2 cellular contexts compared by ENCODE assay signal in the genomic region with DNA sequence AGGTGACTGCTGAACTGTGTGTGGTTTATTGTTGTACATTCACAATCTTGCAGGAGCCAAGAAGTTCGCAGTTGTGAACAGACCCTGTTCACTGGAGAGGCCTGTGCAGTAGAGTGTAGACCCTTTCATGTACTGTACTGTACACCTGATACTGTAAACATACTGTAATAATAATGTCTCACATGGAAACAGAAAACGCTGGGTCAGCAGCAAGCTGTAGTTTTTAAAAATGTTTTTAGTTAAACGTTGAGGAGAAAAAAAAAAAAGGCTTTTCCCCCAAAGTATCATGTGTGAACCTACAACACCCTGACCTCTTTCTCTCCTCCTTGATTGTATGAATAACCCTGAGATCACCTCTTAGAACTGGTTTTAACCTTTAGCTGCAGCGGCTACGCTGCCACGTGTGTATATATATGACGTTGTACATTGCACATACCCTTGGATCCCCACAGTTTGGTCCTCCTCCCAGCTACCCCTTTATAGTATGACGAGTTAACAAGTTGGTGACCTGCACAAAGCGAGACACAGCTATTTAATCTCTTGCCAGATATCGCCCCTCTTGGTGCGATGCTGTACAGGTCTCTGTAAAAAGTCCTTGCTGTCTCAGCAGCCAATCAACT.
TF ChIP-seq lines count a peak whose summit lies in the region.

No MANE protein-coding gene starts in this region.

TF ChIP-seq in HCT116, 20 proteins besides CTCF, POLR2A, EP300 and RAD21:
- TF ChIP-seq POLR2AphosphoS5 (IDR thresholded peaks at IDR 0.05; ENCODE audit: low read depth, low read length) (no peak), ZNF274 (IDR thresholded peaks at IDR 0.05; ENCODE audit: low read depth, low read length) (no peak), SP1 (IDR thresholded peaks at IDR 0.05; ENCODE audit: low read depth) (no peak), EZH2phosphoT487 (IDR thresholded peaks at IDR 0.05; ENCODE audit: borderline replicate concordance) (no peak), FOSL1 (IDR thresholded peaks at IDR 0.05; ENCODE audit: low read depth) (no peak), ZFX (IDR thresholded peaks at IDR 0.05) (no peak), EZH2 (IDR thresholded peaks at IDR 0.05) (no peak), SRF (IDR thresholded peaks at IDR 0.05; ENCODE audit: low read depth) (no peak), JUND (IDR thresholded peaks at IDR 0.05) (no peak)
- TF ChIP-seq, protein P1, sequence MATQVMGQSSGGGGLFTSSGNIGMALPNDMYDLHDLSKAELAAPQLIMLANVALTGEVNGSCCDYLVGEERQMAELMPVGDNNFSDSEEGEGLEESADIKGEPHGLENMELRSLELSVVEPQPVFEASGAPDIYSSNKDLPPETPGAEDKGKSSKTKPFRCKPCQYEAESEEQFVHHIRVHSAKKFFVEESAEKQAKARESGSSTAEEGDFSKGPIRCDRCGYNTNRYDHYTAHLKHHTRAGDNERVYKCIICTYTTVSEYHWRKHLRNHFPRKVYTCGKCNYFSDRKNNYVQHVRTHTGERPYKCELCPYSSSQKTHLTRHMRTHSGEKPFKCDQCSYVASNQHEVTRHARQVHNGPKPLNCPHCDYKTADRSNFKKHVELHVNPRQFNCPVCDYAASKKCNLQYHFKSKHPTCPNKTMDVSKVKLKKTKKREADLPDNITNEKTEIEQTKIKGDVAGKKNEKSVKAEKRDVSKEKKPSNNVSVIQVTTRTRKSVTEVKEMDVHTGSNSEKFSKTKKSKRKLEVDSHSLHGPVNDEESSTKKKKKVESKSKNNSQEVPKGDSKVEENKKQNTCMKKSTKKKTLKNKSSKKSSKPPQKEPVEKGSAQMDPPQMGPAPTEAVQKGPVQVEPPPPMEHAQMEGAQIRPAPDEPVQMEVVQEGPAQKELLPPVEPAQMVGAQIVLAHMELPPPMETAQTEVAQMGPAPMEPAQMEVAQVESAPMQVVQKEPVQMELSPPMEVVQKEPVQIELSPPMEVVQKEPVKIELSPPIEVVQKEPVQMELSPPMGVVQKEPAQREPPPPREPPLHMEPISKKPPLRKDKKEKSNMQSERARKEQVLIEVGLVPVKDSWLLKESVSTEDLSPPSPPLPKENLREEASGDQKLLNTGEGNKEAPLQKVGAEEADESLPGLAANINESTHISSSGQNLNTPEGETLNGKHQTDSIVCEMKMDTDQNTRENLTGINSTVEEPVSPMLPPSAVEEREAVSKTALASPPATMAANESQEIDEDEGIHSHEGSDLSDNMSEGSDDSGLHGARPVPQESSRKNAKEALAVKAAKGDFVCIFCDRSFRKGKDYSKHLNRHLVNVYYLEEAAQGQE (IDR thresholded peaks at IDR 0.05; ENCODE audit: low read depth): no peak
- TF ChIP-seq, protein P2, sequence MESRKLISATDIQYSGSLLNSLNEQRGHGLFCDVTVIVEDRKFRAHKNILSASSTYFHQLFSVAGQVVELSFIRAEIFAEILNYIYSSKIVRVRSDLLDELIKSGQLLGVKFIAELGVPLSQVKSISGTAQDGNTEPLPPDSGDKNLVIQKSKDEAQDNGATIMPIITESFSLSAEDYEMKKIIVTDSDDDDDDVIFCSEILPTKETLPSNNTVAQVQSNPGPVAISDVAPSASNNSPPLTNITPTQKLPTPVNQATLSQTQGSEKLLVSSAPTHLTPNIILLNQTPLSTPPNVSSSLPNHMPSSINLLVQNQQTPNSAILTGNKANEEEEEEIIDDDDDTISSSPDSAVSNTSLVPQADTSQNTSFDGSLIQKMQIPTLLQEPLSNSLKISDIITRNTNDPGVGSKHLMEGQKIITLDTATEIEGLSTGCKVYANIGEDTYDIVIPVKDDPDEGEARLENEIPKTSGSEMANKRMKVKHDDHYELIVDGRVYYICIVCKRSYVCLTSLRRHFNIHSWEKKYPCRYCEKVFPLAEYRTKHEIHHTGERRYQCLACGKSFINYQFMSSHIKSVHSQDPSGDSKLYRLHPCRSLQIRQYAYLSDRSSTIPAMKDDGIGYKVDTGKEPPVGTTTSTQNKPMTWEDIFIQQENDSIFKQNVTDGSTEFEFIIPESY (IDR thresholded peaks at IDR 0.05; ENCODE audit: extremely low read depth, insufficient replicate concordance, low read length): no peak

TF ChIP-seq in GM12878, 131 proteins besides CTCF, POLR2A, EP300 and RAD21:
- no peak for TF ChIP-seq RBBP5 (conservative IDR thresholded peaks at IDR 0.05)
- TF ChIP-seq, protein P3, sequence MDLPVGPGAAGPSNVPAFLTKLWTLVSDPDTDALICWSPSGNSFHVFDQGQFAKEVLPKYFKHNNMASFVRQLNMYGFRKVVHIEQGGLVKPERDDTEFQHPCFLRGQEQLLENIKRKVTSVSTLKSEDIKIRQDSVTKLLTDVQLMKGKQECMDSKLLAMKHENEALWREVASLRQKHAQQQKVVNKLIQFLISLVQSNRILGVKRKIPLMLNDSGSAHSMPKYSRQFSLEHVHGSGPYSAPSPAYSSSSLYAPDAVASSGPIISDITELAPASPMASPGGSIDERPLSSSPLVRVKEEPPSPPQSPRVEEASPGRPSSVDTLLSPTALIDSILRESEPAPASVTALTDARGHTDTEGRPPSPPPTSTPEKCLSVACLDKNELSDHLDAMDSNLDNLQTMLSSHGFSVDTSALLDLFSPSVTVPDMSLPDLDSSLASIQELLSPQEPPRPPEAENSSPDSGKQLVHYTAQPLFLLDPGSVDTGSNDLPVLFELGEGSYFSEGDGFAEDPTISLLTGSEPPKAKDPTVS (IDR thresholded peaks at IDR 0.05; ENCODE audit: low read depth, low read length): no peak
- TF ChIP-seq, protein P4, sequence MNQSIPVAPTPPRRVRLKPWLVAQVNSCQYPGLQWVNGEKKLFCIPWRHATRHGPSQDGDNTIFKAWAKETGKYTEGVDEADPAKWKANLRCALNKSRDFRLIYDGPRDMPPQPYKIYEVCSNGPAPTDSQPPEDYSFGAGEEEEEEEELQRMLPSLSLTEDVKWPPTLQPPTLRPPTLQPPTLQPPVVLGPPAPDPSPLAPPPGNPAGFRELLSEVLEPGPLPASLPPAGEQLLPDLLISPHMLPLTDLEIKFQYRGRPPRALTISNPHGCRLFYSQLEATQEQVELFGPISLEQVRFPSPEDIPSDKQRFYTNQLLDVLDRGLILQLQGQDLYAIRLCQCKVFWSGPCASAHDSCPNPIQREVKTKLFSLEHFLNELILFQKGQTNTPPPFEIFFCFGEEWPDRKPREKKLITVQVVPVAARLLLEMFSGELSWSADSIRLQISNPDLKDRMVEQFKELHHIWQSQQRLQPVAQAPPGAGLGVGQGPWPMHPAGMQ (IDR thresholded peaks at IDR 0.05; ENCODE audit: borderline replicate concordance): no peak
- TF ChIP-seq, protein P5, sequence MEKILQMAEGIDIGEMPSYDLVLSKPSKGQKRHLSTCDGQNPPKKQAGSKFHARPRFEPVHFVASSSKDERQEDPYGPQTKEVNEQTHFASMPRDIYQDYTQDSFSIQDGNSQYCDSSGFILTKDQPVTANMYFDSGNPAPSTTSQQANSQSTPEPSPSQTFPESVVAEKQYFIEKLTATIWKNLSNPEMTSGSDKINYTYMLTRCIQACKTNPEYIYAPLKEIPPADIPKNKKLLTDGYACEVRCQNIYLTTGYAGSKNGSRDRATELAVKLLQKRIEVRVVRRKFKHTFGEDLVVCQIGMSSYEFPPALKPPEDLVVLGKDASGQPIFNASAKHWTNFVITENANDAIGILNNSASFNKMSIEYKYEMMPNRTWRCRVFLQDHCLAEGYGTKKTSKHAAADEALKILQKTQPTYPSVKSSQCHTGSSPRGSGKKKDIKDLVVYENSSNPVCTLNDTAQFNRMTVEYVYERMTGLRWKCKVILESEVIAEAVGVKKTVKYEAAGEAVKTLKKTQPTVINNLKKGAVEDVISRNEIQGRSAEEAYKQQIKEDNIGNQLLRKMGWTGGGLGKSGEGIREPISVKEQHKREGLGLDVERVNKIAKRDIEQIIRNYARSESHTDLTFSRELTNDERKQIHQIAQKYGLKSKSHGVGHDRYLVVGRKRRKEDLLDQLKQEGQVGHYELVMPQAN (conservative IDR thresholded peaks at IDR 0.05): no peak
- TF ChIP-seq CREB1 (IDR thresholded peaks at IDR 0.05; ENCODE audit: low read depth): no peak
- no peak for TF ChIP-seq ZNF384 (IDR thresholded peaks at IDR 0.05; ENCODE audit: borderline replicate concordance, low read depth, low read length)
- no peak for TF ChIP-seq EZH2 (IDR thresholded peaks at IDR 0.05; ENCODE audit: borderline replicate concordance, control insufficient read depth, low read depth, low read length)
- no peak for TF ChIP-seq ESRRA (IDR thresholded peaks at IDR 0.05; ENCODE audit: low read length)
- TF ChIP-seq, protein P6, sequence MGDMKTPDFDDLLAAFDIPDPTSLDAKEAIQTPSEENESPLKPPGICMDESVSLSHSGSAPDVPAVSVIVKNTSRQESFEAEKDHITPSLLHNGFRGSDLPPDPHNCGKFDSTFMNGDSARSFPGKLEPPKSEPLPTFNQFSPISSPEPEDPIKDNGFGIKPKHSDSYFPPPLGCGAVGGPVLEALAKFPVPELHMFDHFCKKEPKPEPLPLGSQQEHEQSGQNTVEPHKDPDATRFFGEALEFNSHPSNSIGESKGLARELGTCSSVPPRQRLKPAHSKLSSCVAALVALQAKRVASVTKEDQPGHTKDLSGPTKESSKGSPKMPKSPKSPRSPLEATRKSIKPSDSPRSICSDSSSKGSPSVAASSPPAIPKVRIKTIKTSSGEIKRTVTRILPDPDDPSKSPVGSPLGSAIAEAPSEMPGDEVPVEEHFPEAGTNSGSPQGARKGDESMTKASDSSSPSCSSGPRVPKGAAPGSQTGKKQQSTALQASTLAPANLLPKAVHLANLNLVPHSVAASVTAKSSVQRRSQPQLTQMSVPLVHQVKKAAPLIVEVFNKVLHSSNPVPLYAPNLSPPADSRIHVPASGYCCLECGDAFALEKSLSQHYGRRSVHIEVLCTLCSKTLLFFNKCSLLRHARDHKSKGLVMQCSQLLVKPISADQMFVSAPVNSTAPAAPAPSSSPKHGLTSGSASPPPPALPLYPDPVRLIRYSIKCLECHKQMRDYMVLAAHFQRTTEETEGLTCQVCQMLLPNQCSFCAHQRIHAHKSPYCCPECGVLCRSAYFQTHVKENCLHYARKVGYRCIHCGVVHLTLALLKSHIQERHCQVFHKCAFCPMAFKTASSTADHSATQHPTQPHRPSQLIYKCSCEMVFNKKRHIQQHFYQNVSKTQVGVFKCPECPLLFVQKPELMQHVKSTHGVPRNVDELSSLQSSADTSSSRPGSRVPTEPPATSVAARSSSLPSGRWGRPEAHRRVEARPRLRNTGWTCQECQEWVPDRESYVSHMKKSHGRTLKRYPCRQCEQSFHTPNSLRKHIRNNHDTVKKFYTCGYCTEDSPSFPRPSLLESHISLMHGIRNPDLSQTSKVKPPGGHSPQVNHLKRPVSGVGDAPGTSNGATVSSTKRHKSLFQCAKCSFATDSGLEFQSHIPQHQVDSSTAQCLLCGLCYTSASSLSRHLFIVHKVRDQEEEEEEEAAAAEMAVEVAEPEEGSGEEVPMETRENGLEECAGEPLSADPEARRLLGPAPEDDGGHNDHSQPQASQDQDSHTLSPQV (IDR thresholded peaks at IDR 0.05): no peak
- TF ChIP-seq, protein P7, sequence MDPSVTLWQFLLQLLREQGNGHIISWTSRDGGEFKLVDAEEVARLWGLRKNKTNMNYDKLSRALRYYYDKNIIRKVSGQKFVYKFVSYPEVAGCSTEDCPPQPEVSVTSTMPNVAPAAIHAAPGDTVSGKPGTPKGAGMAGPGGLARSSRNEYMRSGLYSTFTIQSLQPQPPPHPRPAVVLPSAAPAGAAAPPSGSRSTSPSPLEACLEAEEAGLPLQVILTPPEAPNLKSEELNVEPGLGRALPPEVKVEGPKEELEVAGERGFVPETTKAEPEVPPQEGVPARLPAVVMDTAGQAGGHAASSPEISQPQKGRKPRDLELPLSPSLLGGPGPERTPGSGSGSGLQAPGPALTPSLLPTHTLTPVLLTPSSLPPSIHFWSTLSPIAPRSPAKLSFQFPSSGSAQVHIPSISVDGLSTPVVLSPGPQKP (IDR thresholded peaks at IDR 0.05; ENCODE audit: low read depth, low read length): no peak
TF ChIP-seq in GM12878: peak in this region for 0.
